ENCODE assay signal across 8 cellular contexts in the genomic region with DNA sequence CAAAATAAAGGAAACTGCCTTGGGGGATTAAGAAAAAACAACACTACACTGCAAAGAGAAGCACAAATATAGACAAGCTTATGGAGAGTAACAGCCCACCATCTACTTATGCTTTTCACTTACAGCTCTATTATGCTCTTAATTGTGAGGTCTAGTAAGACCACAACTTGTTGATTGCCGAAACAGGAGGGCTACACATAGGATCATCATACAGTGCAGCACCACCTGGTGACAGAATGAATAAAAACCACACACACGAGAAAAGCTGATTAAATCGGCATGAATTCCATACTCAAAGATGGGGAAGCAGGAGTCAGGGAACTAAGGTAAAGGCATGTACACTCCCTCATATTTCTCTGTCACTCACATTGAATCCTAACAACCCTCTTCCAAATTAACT.
A peak's percentile ranks its signal among the peaks of the same experiment; 100 is the strongest.
DNase-seq lines count a peak whose midpoint lies in the region; ATAC-seq and TF ChIP-seq lines count a peak whose summit lies in the region.

No MANE protein-coding gene starts in this region.

- no peaks in the 10 kb centered on the region for H3K27me3 ChIP-seq in DND-41 (ENCODE audit: insufficient read depth, low read length, poor library complexity)
- H3K27me3 ChIP-seq in IMR-90 (ENCODE audit: control insufficient read depth, insufficient read depth, low read length) = no peaks in the 10 kb centered on the region
- no peaks in the 10 kb centered on the region for H3K27me3 ChIP-seq in lower lobe of right lung (ENCODE audit: low read depth)
- H3K27me3 ChIP-seq in effector memory CD4-positive, alpha-beta T cell (replicated peaks; ENCODE audit: control insufficient read depth, insufficient read depth, low read length, poor library complexity, severe bottlenecking) = no peaks in the 10 kb centered on the region
- H3K27me3 ChIP-seq in upper lobe of left lung = no peaks in the 10 kb centered on the region

- WGBS in IMR-90 (ENCODE audit: extremely low coverage in 2 of 2, insufficient read length in 1 of 2), 2 experiments = no CpG with 5 or more reads among the region's 3 CpGs
- WGBS in upper lobe of left lung, 2 donors = 42 to 54% methylated on average over 3 of the region's 3 CpGs

- H3K4me2 ChIP-seq in DND-41 (ENCODE audit: insufficient read depth, low read length) = no peak overlapping the region
- no peak overlapping the region for H3K4me2 ChIP-seq in IMR-90 (ENCODE audit: low read depth, low read length)

- H2AK5ac ChIP-seq in IMR-90 (ENCODE audit: low read depth, low read length) = no peak overlapping the region

- no peak overlapping the region for H3K56ac ChIP-seq in IMR-90 (ENCODE audit: extremely low read depth, insufficient read depth, low read length)

- BruUV-seq in IMR-90 (replicated peaks; lab: Mats Ljungman, UMichigan) = no TSS peak

- no peak overlapping the region for H2AK9ac ChIP-seq in IMR-90 (replicated peaks; ENCODE audit: low read depth, low read length, poor library complexity)

- no peak overlapping the region for H2BK20ac ChIP-seq in IMR-90 (ENCODE audit: low read depth, low read length)

- no peak for TF ChIP-seq EP300 in upper lobe of left lung (IDR thresholded peaks at IDR 0.05)

- H3K79me1 ChIP-seq in IMR-90 (ENCODE audit: low read depth in 1 of 2, low read length in 2 of 2) = no peaks in the 10 kb centered on the region

- POLR2A ChIA-PET in IMR-90 (lab: Charles Lee; ENCODE audit: unreplicated experiment) = no interaction called here

- H3K4me3 ChIP-seq in DND-41 (ENCODE audit: low read depth in 1 of 2, low read length in 2 of 2) = no peak overlapping the region
- H3K4me3 ChIP-seq in IMR-90 (ENCODE audit: insufficient read depth, low read depth, low read length) = no peak overlapping the region
- H3K4me3 ChIP-seq in lower lobe of right lung = no peak overlapping the region
- H3K4me3 ChIP-seq in effector memory CD4-positive, alpha-beta T cell (ENCODE audit: insufficient read depth, low read depth, low read length, poor library complexity, severe bottlenecking) = no peak overlapping the region
- H3K4me3 ChIP-seq in upper lobe of left lung = no peak overlapping the region

- H4K5ac ChIP-seq in IMR-90 (ENCODE audit: low read depth, low read length) = no peak overlapping the region

- ATAC-seq in DND-41 (ENCODE audit: insufficient read depth, low read depth) (peak; percentile 73), IMR-90 (ENCODE audit: low read depth) (peak; percentile 69), lower lobe of right lung (no peak), GM18505 (IDR thresholded peaks at IDR 0.05; ENCODE audit: unreplicated experiment) (no peak), upper lobe of left lung (ENCODE audit: low FRiP score in 2 of 2) (no peak), GM18870 (IDR thresholded peaks at IDR 0.05; ENCODE audit: unreplicated experiment) (no peak)

- H3K4ac ChIP-seq in IMR-90 (ENCODE audit: low read depth, low read length) = no peak overlapping the region

- TF ChIP-seq CTCF in DND-41 (IDR thresholded peaks at IDR 0.05; ENCODE audit: borderline replicate concordance, extremely low read depth, low read length, poor library complexity, severe bottlenecking) = peak; percentile 55
- peak; percentile 54 for TF ChIP-seq CTCF in IMR-90 (conservative IDR thresholded peaks at IDR 0.05; ENCODE audit: low read depth, low read length)
- peak; percentile 20 for TF ChIP-seq CTCF in lower lobe of right lung (IDR thresholded peaks at IDR 0.05)
- no peak for TF ChIP-seq CTCF in upper lobe of left lung (IDR thresholded peaks at IDR 0.05)

- H2BK15ac ChIP-seq in IMR-90 (ENCODE audit: low read depth, low read length) = no peak overlapping the region

- TF ChIP-seq RAD21 in IMR-90 (IDR thresholded peaks at IDR 0.05; ENCODE audit: low read length) = peak; percentile 61

- H3K36me3 ChIP-seq in DND-41 (ENCODE audit: insufficient read depth, low read length) (no peaks in the 10 kb centered on the region), IMR-90 (ENCODE audit: control insufficient read depth, insufficient read depth, low read length) (no peaks in the 10 kb centered on the region), lower lobe of right lung (no peaks in the 10 kb centered on the region), upper lobe of left lung (no peaks in the 10 kb centered on the region)
- H3K36me3 ChIP-seq in effector memory CD4-positive, alpha-beta T cell (ENCODE audit: control insufficient read depth, insufficient read depth, low read length) = no peaks in the 10 kb centered on the region

- no peak overlapping the region for H4K8ac ChIP-seq in IMR-90 (ENCODE audit: low read depth in 2 of 2, low read length in 2 of 2)

- no peak overlapping the region for H2BK120ac ChIP-seq in IMR-90 (ENCODE audit: low read depth, low read length)

- no peak overlapping the region for H2AFZ ChIP-seq in DND-41 (ENCODE audit: low read depth, low read length)
- no peak overlapping the region for H2AFZ ChIP-seq in IMR-90 (replicated peaks; ENCODE audit: low read length, poor library complexity)

- TF ChIP-seq POLR2A in IMR-90 (IDR thresholded peaks at IDR 0.05; ENCODE audit: low read depth, low read length) = no peak
- no peak for TF ChIP-seq POLR2A in GM18505 (IDR thresholded peaks at IDR 0.05; ENCODE audit: borderline replicate concordance, extremely low read depth, insufficient read depth, insufficient read length)
- TF ChIP-seq POLR2A in upper lobe of left lung (IDR thresholded peaks at IDR 0.05) = no peak

- CTCF ChIA-PET in IMR-90 (lab: Yijun Ruan, JAX) = interaction anchor here (0.5 to 2.1 kb wide), 15 partner anchors 11 to 268 kb away, joined by 3 to 14 read pairs (median 4); no protein-coding TSS in a partner anchor

- intact Hi-C loops in IMR-90 (cut with micrococcal nuclease) (loop anchor here (1.0 kb wide), 3 partner anchors 115 to 257 kb away; no protein-coding TSS in a partner anchor), lower lobe of right lung (cut with DNase I) (no loop called here)

- H3K9me3 ChIP-seq in DND-41 (ENCODE audit: insufficient read depth, low read length, severe bottlenecking) = no peaks in the 10 kb centered on the region
- H3K9me3 ChIP-seq in IMR-90 (ENCODE audit: control insufficient read depth, insufficient read depth, low read length) = no peaks in the 10 kb centered on the region
- H3K9me3 ChIP-seq in lower lobe of right lung = no peaks in the 10 kb centered on the region
- H3K9me3 ChIP-seq in effector memory CD4-positive, alpha-beta T cell (ENCODE audit: control insufficient read depth, low read length) = no peaks in the 10 kb centered on the region
- no peaks in the 10 kb centered on the region for H3K9me3 ChIP-seq in upper lobe of left lung

- no peaks in the 10 kb centered on the region for H3K9me1 ChIP-seq in IMR-90 (ENCODE audit: insufficient read depth, low read length)

- no peak overlapping the region for H3K9ac ChIP-seq in DND-41 (ENCODE audit: low read depth, low read length)
- no peak overlapping the region for H3K9ac ChIP-seq in IMR-90 (ENCODE audit: low read depth, low read length)

- in situ Hi-C loops in IMR-90 (cut with MboI; ENCODE audit: low sequenced_read_pairs) = loop anchor here (10.0 kb wide), 2 partner anchors 117 to 207 kb away; no protein-coding TSS in a partner anchor

- H3K4me1 ChIP-seq in DND-41 (ENCODE audit: insufficient read depth, low read length) (no peaks in the 10 kb centered on the region), IMR-90 (ENCODE audit: control insufficient read depth, insufficient read depth, low read length) (no peaks in the 10 kb centered on the region), lower lobe of right lung (no peaks in the 10 kb centered on the region), upper lobe of left lung (no peaks in the 10 kb centered on the region)
- H3K4me1 ChIP-seq in effector memory CD4-positive, alpha-beta T cell (ENCODE audit: control insufficient read depth, insufficient read depth, low read length, poor library complexity, severe bottlenecking) = no peaks in the 10 kb centered on the region

- dilution Hi-C loops in IMR-90 (cut with HindIII; ENCODE audit: low sequenced_read_pairs, unreplicated experiment) = no loop called here

- H2BK5ac ChIP-seq in IMR-90 (ENCODE audit: low read depth, low read length, poor library complexity, severe bottlenecking) = peak overlapping the region; percentile 8

- no peak overlapping the region for H3K27ac ChIP-seq in DND-41 (ENCODE audit: low read length)
- no peak overlapping the region for H3K27ac ChIP-seq in IMR-90 (ENCODE audit: insufficient read depth, low read length)
- H3K27ac ChIP-seq in lower lobe of right lung = no peak overlapping the region
- H3K27ac ChIP-seq in effector memory CD4-positive, alpha-beta T cell (ENCODE audit: insufficient read depth, low read length, poor library complexity, severe bottlenecking) = no peak overlapping the region
- no peak overlapping the region for H3K27ac ChIP-seq in upper lobe of left lung

- H4K91ac ChIP-seq in IMR-90 (ENCODE audit: insufficient read depth, low read depth, low read length) = no peak overlapping the region

- H3K18ac ChIP-seq in IMR-90 (ENCODE audit: low read depth, low read length) = no peak overlapping the region

- peak; percentile 29 for DNase-seq in DND-41
- DNase-seq in IMR-90 = peak; percentile 64
- peak; percentile 58 for DNase-seq in amniotic epithelial cell (ENCODE audit: low read depth)
- no peak for DNase-seq in lower lobe of right lung
- no peak for DNase-seq in effector memory CD4-positive, alpha-beta T cell
- no peak for DNase-seq in upper lobe of left lung

- no peak overlapping the region for H3K14ac ChIP-seq in IMR-90 (replicated peaks; ENCODE audit: low read depth, low read length)

- H4K20me1 ChIP-seq in DND-41 (ENCODE audit: insufficient read depth, low read length) (no peaks in the 10 kb centered on the region), IMR-90 (ENCODE audit: insufficient read depth, low read length) (no peaks in the 10 kb centered on the region)

- no peaks in the 10 kb centered on the region for H3K79me2 ChIP-seq in DND-41 (ENCODE audit: insufficient read depth, low read length)

- H3K23ac ChIP-seq in IMR-90 (ENCODE audit: low read depth, low read length) = no peak overlapping the region

TF ChIP-seq in IMR-90, 13 proteins besides CTCF, POLR2A, EP300 and RAD21:
- peak; percentile 59 for TF ChIP-seq SMC3 (IDR thresholded peaks at IDR 0.05; ENCODE audit: low read depth, low read length)
- no peak for TF ChIP-seq MXI1 (IDR thresholded peaks at IDR 0.05; ENCODE audit: borderline replicate concordance, low read depth, low read length)

Comparison
In these comparisons a context has a peak if more than half of its experiments do, and no peak if none do; other contexts are left out.
1. ATAC-seq: peak in DND-41 (single experiment) and IMR-90 (single experiment); none in lower lobe of right lung (0 of 2), GM18505 (single experiment), upper lobe of left lung (0 of 2) and GM18870 (single experiment).
2. DNase-seq: peak in DND-41 (single experiment), IMR-90 (single experiment) and amniotic epithelial cell (single experiment); none in lower lobe of right lung (single experiment), effector memory CD4-positive, alpha-beta T cell (0 of 3) and upper lobe of left lung (0 of 2).
3. CTCF ChIP-seq: peak in DND-41 (single experiment), IMR-90 (single experiment) and lower lobe of right lung (single experiment); none in upper lobe of left lung (0 of 6).